In the genomic region with DNA sequence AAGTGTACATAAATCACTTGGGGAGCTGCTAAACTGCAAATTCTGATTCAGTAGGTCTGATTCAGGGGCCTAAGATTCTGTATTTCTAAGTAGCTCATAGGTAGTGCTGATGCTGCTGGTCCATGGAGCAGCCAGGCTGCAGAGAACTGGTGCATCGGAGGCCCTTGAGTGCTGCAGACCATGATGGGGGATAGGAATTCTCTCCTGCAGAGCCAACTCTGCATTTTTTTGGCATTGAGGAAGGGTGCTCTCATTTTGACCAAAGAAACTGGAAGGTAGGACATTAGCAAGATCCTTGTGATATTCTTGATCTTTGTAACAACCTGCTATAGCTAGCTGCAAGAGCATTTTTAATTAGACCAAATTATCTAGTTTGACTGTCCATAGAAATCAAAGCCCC, we compare ENCODE assay signal across 17 cellular contexts. TPM values are rescaled to one million over a fixed set of nuclear protein-coding genes. Genes with fewer than 3 reads are reported as not detected.
A peak's percentile ranks its signal among the peaks of the same experiment; 100 is the strongest.
DNase-seq lines count a peak whose midpoint lies in the region; TF ChIP-seq lines count a peak whose summit lies in the region.
"Had no signal": no experiment of that assay in that cellular context is flagged by ENCODE, and none has a peak within 500 bp of the region (broad histone marks: within the 10 kb centered on the region; RNA-seq: fewer than 3 reads in every experiment).

No MANE protein-coding gene starts in this region.

- CTCF ChIA-PET in CD8-positive, alpha-beta memory T cell (lab: Charles Lee): interaction anchor here (1.0 to 2.5 kb wide), 2 partner anchors 20 to 47 kb away, joined by 3 to 8 read pairs; no protein-coding TSS in a partner anchor

- H3F3A ChIP-seq in Loucy (ENCODE audit: low read depth): 0 out of 2 replicates have a peak, but pooled peaks cover 5% of the 10 kb centered on the region

- H3K79me2 ChIP-seq in Loucy (ENCODE audit: insufficient read depth, low read length) (peaks cover 66% of the 10 kb centered on the region), fibroblast of lung (ENCODE audit: control insufficient read depth, insufficient read depth, low read length) (peaks cover 53% of the 10 kb centered on the region)

- peaks cover 15 to 38% (median 18%) of the 10 kb centered on the region in 3 donors for H3K4me1 Mint-ChIP-seq in CD8-positive, alpha-beta memory T cell
- peaks cover 37% of the 10 kb centered on the region for H3K4me1 Mint-ChIP-seq in neural crest cell

- H4K20me1 ChIP-seq in Loucy (ENCODE audit: insufficient read depth, low read length, poor library complexity, severe bottlenecking) (peaks cover 4% of the 10 kb centered on the region), fibroblast of lung (ENCODE audit: control insufficient read depth, extremely low read depth, insufficient read depth, low read length) (no peaks in the 10 kb centered on the region)

- peaks cover 0 to 23% (median 0%) of the 10 kb centered on the region in 3 donors for H3K36me3 Mint-ChIP-seq in CD8-positive, alpha-beta memory T cell
- H3K36me3 Mint-ChIP-seq in neural crest cell (ENCODE audit: low read depth): peaks cover 23% of the 10 kb centered on the region

- H3K4me2 ChIP-seq in Loucy (ENCODE audit: low read depth, low read length, poor library complexity, severe bottlenecking): peak overlapping the region; percentile 96
- H3K4me2 ChIP-seq in fibroblast of lung (ENCODE audit: extremely low read depth, insufficient read depth, low read length): peak overlapping the region; percentile 82

- H3K9me3 Mint-ChIP-seq in CD8-positive, alpha-beta memory T cell: no peaks in the 10 kb centered on the region
- no peaks in the 10 kb centered on the region for H3K9me3 Mint-ChIP-seq in neural crest cell
- H3K9me3 Mint-ChIP-seq: dendritic cell treated with granulocyte-macrophage colony-stimulating factor and Interleukin-4, amounts not matched to agents 40 ng/mL and 50 ng/mL, for 4 days had no signal

- H3K9me3 ChIP-seq in CD8-positive, alpha-beta memory T cell (ENCODE audit: low read length): no peaks in the 10 kb centered on the region
- H3K9me3 ChIP-seq in Loucy (ENCODE audit: insufficient read depth, low read depth, low read length) (no peaks in the 10 kb centered on the region), fibroblast of lung (ENCODE audit: control insufficient read depth, insufficient read depth, low read depth, low read length) (no peaks in the 10 kb centered on the region)
- H3K9me3 ChIP-seq: Peyer's patch had no signal

- peak overlapping the region; percentile 98 for H3K9ac ChIP-seq in Loucy (ENCODE audit: low read depth, low read length, poor library complexity, severe bottlenecking)
- no peak overlapping the region for H3K9ac ChIP-seq in fibroblast of lung (ENCODE audit: insufficient read depth, low read length)

- no peak overlapping the region for H2AFZ ChIP-seq in Loucy (ENCODE audit: low read length)
- H2AFZ ChIP-seq in fibroblast of lung (ENCODE audit: low read length): no peak overlapping the region

- H3K9me2 ChIP-seq in Loucy (replicated peaks; ENCODE audit: low read depth, low read length): no peaks in the 10 kb centered on the region

- POLR2A ChIA-PET in CD8-positive, alpha-beta memory T cell (lab: Charles Lee): interaction anchor here (1.2 kb wide), 1 partner anchor 26 kb away, joined by 3 read pairs; no protein-coding TSS in a partner anchor

- no peak overlapping the region for H3K4me3 ChIP-seq in CD8-positive, alpha-beta memory T cell (ENCODE audit: low read length)
- H3K4me3 ChIP-seq in Loucy (ENCODE audit: low read length, poor library complexity, severe bottlenecking) (peak overlapping the region; percentile 95), fibroblast of lung (replicated peaks in 1 of 4; ENCODE audit: control extremely low read depth in 1 of 4, insufficient read depth in 1 of 4, low read depth in 3 of 4, low read length in 4 of 4) (peak overlapping the region in 2 of 4 experiments; percentile 90 to 99)

- peaks cover 4% of the 10 kb centered on the region for H3K27me3 ChIP-seq in CD8-positive, alpha-beta memory T cell (ENCODE audit: insufficient read depth, low read length, poor library complexity, severe bottlenecking)
- H3K27me3 ChIP-seq in Loucy (ENCODE audit: insufficient read depth, low read length, poor library complexity, severe bottlenecking) (peaks cover 26% of the 10 kb centered on the region), fibroblast of lung (ENCODE audit: control insufficient read depth, insufficient read depth, low read length) (no peaks in the 10 kb centered on the region)
- H3K27me3 ChIP-seq: Peyer's patch had no signal

- H3K27ac ChIP-seq in CD8-positive, alpha-beta memory T cell (ENCODE audit: low read depth, low read length): no peak overlapping the region
- peak overlapping the region; percentile 34 for H3K27ac ChIP-seq in fibroblast of lung (ENCODE audit: insufficient read depth, low read length)

- H3K27me3 Mint-ChIP-seq in CD8-positive, alpha-beta memory T cell: peaks cover 7 to 22% of the 10 kb centered on the region in 2 donors
- H3K27me3 Mint-ChIP-seq in neural crest cell (ENCODE audit: low read depth): peaks cover 65% of the 10 kb centered on the region

- peak overlapping the region in 6 of 8 donors; percentile 4 to 86 (median 66) for H3K27ac Mint-ChIP-seq in CD8-positive, alpha-beta memory T cell
- no peak overlapping the region for H3K27ac Mint-ChIP-seq in neural crest cell (ENCODE audit: unreplicated experiment)

- H3K4me3 Mint-ChIP-seq in CD8-positive, alpha-beta memory T cell: peak overlapping the region in 6 of 7 donors; percentile 8 to 82 (median 44)
- peak overlapping the region; percentile 87 for H3K4me3 Mint-ChIP-seq in neural crest cell

- peaks cover 3% of the 10 kb centered on the region for H3K4me1 ChIP-seq in CD8-positive, alpha-beta memory T cell (ENCODE audit: insufficient read depth, low read length)
- H3K4me1 ChIP-seq in Loucy (ENCODE audit: insufficient read depth, low read length, poor library complexity, severe bottlenecking) (peaks cover 25% of the 10 kb centered on the region), fibroblast of lung (ENCODE audit: control insufficient read depth, extremely low read depth, insufficient read depth, low read length) (peaks cover 26% of the 10 kb centered on the region)

- TF ChIP-seq CTCF in Loucy (conservative IDR thresholded peaks at IDR 0.05; ENCODE audit: low read length) (no peak), fibroblast of lung (conservative IDR thresholded peaks at IDR 0.05 in 1 of 2, IDR thresholded peaks at IDR 0.05 in 1 of 2; ENCODE audit: low read depth in 1 of 2, low read length in 2 of 2) (no peak), neural crest cell (conservative IDR thresholded peaks at IDR 0.05) (no peak)

- no peaks in the 10 kb centered on the region for H3K36me3 ChIP-seq in CD8-positive, alpha-beta memory T cell (ENCODE audit: insufficient read depth, low read length)
- H3K36me3 ChIP-seq in Loucy (ENCODE audit: insufficient read depth, low read length) (no peaks in the 10 kb centered on the region), fibroblast of lung (ENCODE audit: control insufficient read depth, insufficient read depth, low read length) (peaks cover 8% of the 10 kb centered on the region)
- H3K36me3 ChIP-seq: Peyer's patch had no signal

- DNase-seq in CD8-positive, alpha-beta memory T cell: no peak
- DNase-seq in fibroblast of lung (ENCODE audit: low read depth in 2 of 2): peak; percentile 32 to 77
- no peak for DNase-seq in neural crest cell (ENCODE audit: low read depth, low spot score)
- no peak for DNase-seq in SKM-1 (lab: John Stamatoyannopoulos, UW; ENCODE audit: unreplicated experiment)
- DNase-seq in NCI-H226: no peak
- DNase-seq in NK-92 treated with Interleukin-12 subunit alpha and Interleukin-12 subunit beta, amount 100 ng/mL, for 24 hours (lab: John Stamatoyannopoulos, UW): no peak
- DNase-seq: GOT3; mesendoderm; NCI-H1417 treated with DMSO at 0.1 percent for 48 hours; NCI-H510A; Peyer's patch; stimulated activated CD4-positive, alpha-beta T cell treated with anti-CD3 and anti-CD28 coated beads, Interleukin-4, amount 100 ng/mL, for 4 hours; stimulated activated naive CD4-positive, alpha-beta T cell treated with Interleukin-2 at 50 U/mL for 16 hours; T-helper 9 cell had no signal

RNA-seq across cellular contexts. Expression of a gene that starts 4.7 kb away (rescaled TPM):
- total RNA-seq in CD8-positive, alpha-beta memory T cell: 10 to 100 TPM; 16.7 to 18.3 TPM
- polyA plus RNA-seq in CD8-positive, alpha-beta memory T cell: 12.8 TPM
- total RNA-seq in fibroblast of lung: 9.2 and 12.2 TPM in 2 replicates
- polyA plus RNA-seq in fibroblast of lung: 12.3 and 15.9 TPM in 2 replicates
- polyA plus RNA-seq in fibroblast of lung (2012): 18.2 and 25.8 TPM in 2 replicates
- 10.2 and 12.9 TPM in 2 replicates for polyA minus RNA-seq in fibroblast of lung (ENCODE audit: low replicate concordance)
- 60.0 and 60.9 TPM in 2 replicates for total RNA-seq in neural crest cell

RNA-seq across cellular contexts. Expression of a gene that starts 9.4 kb away (rescaled TPM):
- not detected for total RNA-seq in CD8-positive, alpha-beta memory T cell
- polyA plus RNA-seq in CD8-positive, alpha-beta memory T cell: not detected
- total RNA-seq in fibroblast of lung: not detected in 2 replicates
- polyA plus RNA-seq in fibroblast of lung: not detected in 2 replicates
- polyA plus RNA-seq in fibroblast of lung (2012): not detected in 2 replicates
- polyA minus RNA-seq in fibroblast of lung (ENCODE audit: low replicate concordance): not detected in 2 replicates
- 2.7 and 3.6 TPM in 2 replicates for total RNA-seq in neural crest cell
- total RNA-seq: Peyer's patch, pulmonary artery endothelial cell had no signal

RNA-seq across cellular contexts. Expression of a gene that starts 37.9 kb away (rescaled TPM):
- 1 to 10 TPM; 3.4 to 3.7 TPM for total RNA-seq in CD8-positive, alpha-beta memory T cell
- 0.33 TPM for polyA plus RNA-seq in CD8-positive, alpha-beta memory T cell
- total RNA-seq in fibroblast of lung: 6.2 and 8.9 TPM in 2 replicates
- polyA plus RNA-seq in fibroblast of lung: 3.4 and 3.8 TPM in 2 replicates
- 4.5 and 5.6 TPM in 2 replicates for polyA plus RNA-seq in fibroblast of lung (2012)
- 3.8 and 5.0 TPM in 2 replicates for polyA minus RNA-seq in fibroblast of lung (ENCODE audit: low replicate concordance)
- total RNA-seq in neural crest cell: 4.4 and 5.0 TPM in 2 replicates

RNA-seq across cellular contexts. Expression of a gene that starts 49.8 kb away (rescaled TPM):
- total RNA-seq in CD8-positive, alpha-beta memory T cell: 1 to 10 TPM; 3.0 to 3.5 TPM
- polyA plus RNA-seq in CD8-positive, alpha-beta memory T cell: 0.10 TPM
- 15.7 and 28.6 TPM in 2 replicates for total RNA-seq in fibroblast of lung
- 15.7 and 19.5 TPM in 2 replicates for polyA plus RNA-seq in fibroblast of lung
- 20.9 and 25.3 TPM in 2 replicates for polyA plus RNA-seq in fibroblast of lung (2012)
- 3.5 and 4.9 TPM in 2 replicates for polyA minus RNA-seq in fibroblast of lung (ENCODE audit: low replicate concordance)
- total RNA-seq in neural crest cell: 21.9 and 22.8 TPM in 2 replicates

RNA-seq across cellular contexts. Expression of a gene that starts 53.4 kb away (rescaled TPM):
- total RNA-seq in CD8-positive, alpha-beta memory T cell: not detected
- not detected for polyA plus RNA-seq in CD8-positive, alpha-beta memory T cell
- total RNA-seq in fibroblast of lung (1.0 and 2.1 TPM in 2 replicates), neural crest cell (2.3 and 2.6 TPM in 2 replicates)
- polyA plus RNA-seq in fibroblast of lung: 9.4 and 17.2 TPM in 2 replicates
- polyA plus RNA-seq in fibroblast of lung (2012): 24.6 and 41.8 TPM in 2 replicates
- polyA minus RNA-seq in fibroblast of lung (ENCODE audit: low replicate concordance): 3.8 and 5.5 TPM in 2 replicates

Comparison
In these comparisons a context has a peak if more than half of its experiments do, and no peak if none do; other contexts are left out.
1. DNase-seq: peak in fibroblast of lung (2 of 2); none in CD8-positive, alpha-beta memory T cell (0 of 5), neural crest cell (single experiment), SKM-1 (single experiment), NCI-H226 (single experiment) and NK-92 treated with Interleukin-12 subunit alpha and Interleukin-12 subunit beta, amount 100 ng/mL, for 24 hours (single experiment).